ENCODE assay signal across 10 cellular contexts in genomic region chr13:95185851-95186250, GRCh38.
DNase-seq lines count a peak whose midpoint lies in the region; ATAC-seq, FAIRE-seq and TF ChIP-seq lines count a peak whose summit lies in the region.
"Had no signal": no experiment of that assay in that cellular context is flagged by ENCODE, and none has a peak within 500 bp of the region (broad histone marks: within the 10 kb centered on the region; RNA-seq: fewer than 3 reads in every experiment).

No MANE protein-coding gene starts in this region.

- no peak overlapping the region for H3K27ac ChIP-seq in gastrocnemius medialis
- H3K27ac ChIP-seq in dorsolateral prefrontal cortex, result peak overlapping the region in 3 of 59 donors; percentile 8 to 32 (median 22)

- H3K36me3 Mint-ChIP-seq in activated CD4-positive, alpha-beta memory T cell treated with anti-CD3 and anti-CD28 coated beads for 36 hours, result peaks cover 7% of the 10 kb centered on the region
- peaks cover 0 to 3% (median 0%) of the 10 kb centered on the region in 3 donors for H3K36me3 Mint-ChIP-seq in immature natural killer cell

- H3K27me3 ChIP-seq in gastrocnemius medialis, result no peaks in the 10 kb centered on the region
- no peaks in the 10 kb centered on the region for H3K27me3 ChIP-seq in dorsolateral prefrontal cortex

- DNase-seq in AML-193 (lab: John Stamatoyannopoulos, UW) (peak; percentile 11 to 24), immature natural killer cell (peak; percentile 43 to 58 (median 56)), gastrocnemius medialis (no peak), GM19239 (ENCODE audit: insufficient read length, low spot score) (no peak), dorsolateral prefrontal cortex (no peak)
- peak; percentile 59 for DNase-seq in activated CD4-positive, alpha-beta memory T cell treated with anti-CD3 and anti-CD28 coated beads for 36 hours
- DNase-seq: RPMI8226 had no signal

- CTCF ChIA-PET in activated CD4-positive, alpha-beta memory T cell treated with anti-CD3 and anti-CD28 coated beads for 36 hours (lab: Charles Lee), result interaction anchor here (6.5 kb wide), 1 partner anchor 219 kb away, joined by 39 read pairs; no protein-coding TSS in a partner anchor

- ATAC-seq in HG03354 (IDR thresholded peaks at IDR 0.05; ENCODE audit: poor library complexity, severe bottlenecking, unreplicated experiment) (peak; percentile 69), GM21576 (IDR thresholded peaks at IDR 0.05; ENCODE audit: unreplicated experiment) (no peak), gastrocnemius medialis (no peak)

- peaks cover 57% of the 10 kb centered on the region for H3K4me1 Mint-ChIP-seq in activated CD4-positive, alpha-beta memory T cell treated with anti-CD3 and anti-CD28 coated beads for 36 hours (ENCODE audit: low read depth)
- H3K4me1 Mint-ChIP-seq in immature natural killer cell, result peaks cover 34 to 37% of the 10 kb centered on the region in 2 donors

- H3K9me3 ChIP-seq in gastrocnemius medialis, result no peaks in the 10 kb centered on the region

- POLR2A ChIA-PET in activated CD4-positive, alpha-beta memory T cell treated with anti-CD3 and anti-CD28 coated beads for 36 hours (lab: Charles Lee), result no interaction called here

- H3K4me1 ChIP-seq in gastrocnemius medialis, result peaks cover 7 to 14% of the 10 kb centered on the region in 2 donors

- FAIRE-seq in GM19239 (lab: Jason Lieb, UNC), result no peak
- FAIRE-seq: urothelium cell line had no signal

- H3K27ac Mint-ChIP-seq in activated CD4-positive, alpha-beta memory T cell treated with anti-CD3 and anti-CD28 coated beads for 36 hours, result peak overlapping the region; percentile 79
- H3K27ac Mint-ChIP-seq in immature natural killer cell, result peak overlapping the region; percentile 82 to 93 (median 90)

- no peak for TF ChIP-seq POLR2A in gastrocnemius medialis (IDR thresholded peaks at IDR 0.05)

- no peaks in the 10 kb centered on the region for H3K27me3 Mint-ChIP-seq in activated CD4-positive, alpha-beta memory T cell treated with anti-CD3 and anti-CD28 coated beads for 36 hours
- H3K27me3 Mint-ChIP-seq in immature natural killer cell (ENCODE audit: low read depth in 3 of 3), result peaks cover 0 to 2% (median 2%) of the 10 kb centered on the region in 3 donors

- TF ChIP-seq CTCF in gastrocnemius medialis (IDR thresholded peaks at IDR 0.05 in 4 of 5, conservative IDR thresholded peaks at IDR 0.05 in 1 of 5), result no peak
- TF ChIP-seq CTCF in dorsolateral prefrontal cortex (IDR thresholded peaks at IDR 0.05 in 54 of 56, conservative IDR thresholded peaks at IDR 0.05 in 2 of 56; ENCODE audit: low read depth in 1 of 56, partially characterized antibody in 56 of 56), result no peak

- H3K36me3 ChIP-seq in gastrocnemius medialis, result no peaks in the 10 kb centered on the region

- intact Hi-C loops in activated CD4-positive, alpha-beta memory T cell treated with anti-CD3 and anti-CD28 coated beads for 36 hours (cut with micrococcal nuclease), result loop anchor here (2.0 kb wide), 1 partner anchor 767 kb away; no protein-coding TSS in a partner anchor
- intact Hi-C loops in gastrocnemius medialis (cut with DNase I; ENCODE audit: low total_unique reads), result loop anchor here (5.0 kb wide), 1 partner anchor 291 kb away; no protein-coding TSS in a partner anchor
- intact Hi-C loops in dorsolateral prefrontal cortex (cut with DNase I), result loop anchor here in 1 of 2 donors (5.0 kb wide), 1 partner anchor 291 kb away; no protein-coding TSS in a partner anchor

- H3K4me3 ChIP-seq in gastrocnemius medialis (no peak overlapping the region), dorsolateral prefrontal cortex (no peak overlapping the region)

- in situ Hi-C loops in gastrocnemius medialis (cut with MboI; ENCODE audit: low sequenced_read_pairs in 4 of 4), result no loop called here

- peak overlapping the region; percentile 32 for H3K4me3 Mint-ChIP-seq in activated CD4-positive, alpha-beta memory T cell treated with anti-CD3 and anti-CD28 coated beads for 36 hours
- H3K4me3 Mint-ChIP-seq in immature natural killer cell, result peak overlapping the region; percentile 78 to 92 (median 81)

- no peaks in the 10 kb centered on the region for H3K9me3 Mint-ChIP-seq in activated CD4-positive, alpha-beta memory T cell treated with anti-CD3 and anti-CD28 coated beads for 36 hours
- no peaks in the 10 kb centered on the region for H3K9me3 Mint-ChIP-seq in immature natural killer cell

Comparison
In these comparisons a context has a peak if more than half of its experiments do, and no peak if none do; other contexts are left out.
1. DNase-seq: peak in AML-193 (2 of 2), activated CD4-positive, alpha-beta memory T cell treated with anti-CD3 and anti-CD28 coated beads for 36 hours (single experiment) and immature natural killer cell (3 of 3); none in gastrocnemius medialis (0 of 2), GM19239 (single experiment) and dorsolateral prefrontal cortex (0 of 10).